17 cellular contexts compared by ENCODE assay signal in the genomic region with DNA sequence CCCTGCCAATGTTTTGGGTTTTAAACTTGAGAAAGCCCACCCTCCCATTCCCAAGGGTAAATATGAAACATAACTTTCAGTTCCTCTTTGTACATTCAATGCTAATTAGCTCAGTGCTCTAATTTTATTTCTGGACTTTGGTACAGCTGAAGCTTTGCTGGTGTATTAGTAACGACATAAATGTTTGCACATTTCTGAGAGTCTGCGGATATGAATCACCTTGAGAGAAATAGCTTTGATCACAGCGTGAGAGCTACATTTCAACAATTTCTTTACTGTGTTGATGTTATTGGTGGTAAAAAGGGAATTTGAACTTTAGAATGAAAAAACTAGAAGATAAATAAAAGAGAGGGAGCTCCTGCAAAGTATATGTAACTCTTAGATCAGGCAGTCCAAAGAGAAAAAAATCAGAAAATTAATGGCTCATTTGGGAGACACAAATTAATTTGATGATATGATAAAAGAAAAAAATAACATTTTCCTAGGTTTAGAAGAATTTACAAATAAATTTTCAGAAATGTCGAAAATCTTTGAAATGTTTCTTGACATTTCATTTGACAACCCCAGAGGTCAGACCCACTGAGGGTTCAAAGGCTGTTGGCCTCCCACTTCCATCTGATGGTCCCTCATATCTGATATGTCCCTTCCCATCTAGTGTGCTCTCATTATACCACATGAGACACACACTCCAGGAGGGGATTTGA. TPM values are rescaled to one million over a fixed set of nuclear protein-coding genes. Genes with fewer than 3 reads are reported as not detected.
DNase-seq lines count a peak whose midpoint lies in the region; ATAC-seq, FAIRE-seq and TF ChIP-seq lines count a peak whose summit lies in the region.
"Had no signal": no experiment of that assay in that cellular context is flagged by ENCODE, and none has a peak within 500 bp of the region (broad histone marks: within the 10 kb centered on the region; RNA-seq: fewer than 3 reads in every experiment).

No MANE protein-coding gene starts in this region.

- peak; percentile 59 for DNase-seq in AG04450 (ENCODE audit: low read depth, low spot score)
- DNase-seq in HPDE6-E6E7 (ENCODE audit: extremely low spot score), result peak; percentile 21
- no peak for DNase-seq in WTC11 (ENCODE audit: low spot score)
- DNase-seq in iris pigment epithelial cell (ENCODE audit: low read depth), result peak; percentile 74
- DNase-seq in effector CD8-positive, alpha-beta T cell (lab: John Stamatoyannopoulos, UW), result no peak
- DNase-seq in D721Med (ENCODE audit: insufficient read length, low spot score), result no peak
- no peak for DNase-seq in NCI-H2196 treated with DMSO at 0.1 percent for 48 hours (lab: John Stamatoyannopoulos, UW; ENCODE audit: unreplicated experiment)
- no peak for DNase-seq in middle frontal gyrus (ENCODE audit: extremely low spot score, low spot score)
- DNase-seq: activated CD4-positive, alpha-beta T cell treated with anti-CD3 and anti-CD28 coated beads, Interleukin-2, amount 50 U/mL, for 48 hours; activated effector memory CD4-positive, alpha-beta T cell treated with anti-CD3 and anti-CD28 coated beads, Interleukin-2, amount 50 U/mL, for 16 hours; C1 segment of cervical spinal cord; mesendoderm; PC-9; stimulated activated CD4-positive, alpha-beta T cell treated with anti-CD3 and anti-CD28 coated beads, Interleukin-2, amount 100 ng/mL, for 48 hours; stimulated activated naive CD4-positive, alpha-beta T cell treated with Interleukin-2 at 50 U/mL for 16 hours; T-helper 2 cell had no signal

- no peaks in the 10 kb centered on the region for H3K27me3 Mint-ChIP-seq in WTC11 (ENCODE audit: low read depth)

- H3K4me3 Mint-ChIP-seq in WTC11, result no peak overlapping the region

- TF ChIP-seq CTCF in AG04450 (IDR thresholded peaks at IDR 0.05; ENCODE audit: low read depth, low read length) (no peak), WTC11 (IDR thresholded peaks at IDR 0.05) (no peak), D721Med (IDR thresholded peaks at IDR 0.05; ENCODE audit: insufficient read depth, missing control alignments) (no peak)

- no peak for ATAC-seq in WTC11

- H3K36me3 Mint-ChIP-seq in WTC11, result no peaks in the 10 kb centered on the region

- POLR2A ChIA-PET in AG04450 (lab: Yijun Ruan, JAX) (interaction anchor here (0.7 to 0.8 kb wide), 2 partner anchors 39 to 182 kb away, joined by 3 to 6 read pairs; a partner anchor contains a TSS), WTC11 (lab: Charles Lee) (no interaction called here)

- H3K4me1 Mint-ChIP-seq in WTC11, result no peaks in the 10 kb centered on the region

- H3K27ac Mint-ChIP-seq in WTC11, result no peak overlapping the region

- FAIRE-seq in D721Med (lab: Jason Lieb, UNC), result no peak

- no peaks in the 10 kb centered on the region for H3K9me3 ChIP-seq in AG04450 (ENCODE audit: control insufficient read depth, insufficient read depth, low read length)
- H3K9me3 ChIP-seq: prostate gland had no signal

- no peak overlapping the region for H3K27ac ChIP-seq in AG04450 (ENCODE audit: low read depth, low read length)
- H3K27ac ChIP-seq: PC-9, prostate gland had no signal

- no peak overlapping the region for H3K4me3 ChIP-seq in AG04450 (ENCODE audit: low read depth, low read length)
- H3K4me3 ChIP-seq: PC-9, prostate gland had no signal

- no peaks in the 10 kb centered on the region for H3K27me3 ChIP-seq in AG04450 (ENCODE audit: control insufficient read depth, insufficient read depth, low read length)

- CTCF ChIA-PET in AG04450 (lab: Charles Lee) (interaction anchor here (0.5 kb wide), 1 partner anchor 132 kb away, joined by 3 read pairs; no protein-coding TSS in a partner anchor), WTC11 (lab: Charles Lee) (no interaction called here)

- H3K9me3 Mint-ChIP-seq in WTC11, result peaks cover 11% of the 10 kb centered on the region

TF ChIP-seq in WTC11, 78 proteins besides CTCF, POLR2A, EP300 and RAD21:
- TF ChIP-seq, protein P1, sequence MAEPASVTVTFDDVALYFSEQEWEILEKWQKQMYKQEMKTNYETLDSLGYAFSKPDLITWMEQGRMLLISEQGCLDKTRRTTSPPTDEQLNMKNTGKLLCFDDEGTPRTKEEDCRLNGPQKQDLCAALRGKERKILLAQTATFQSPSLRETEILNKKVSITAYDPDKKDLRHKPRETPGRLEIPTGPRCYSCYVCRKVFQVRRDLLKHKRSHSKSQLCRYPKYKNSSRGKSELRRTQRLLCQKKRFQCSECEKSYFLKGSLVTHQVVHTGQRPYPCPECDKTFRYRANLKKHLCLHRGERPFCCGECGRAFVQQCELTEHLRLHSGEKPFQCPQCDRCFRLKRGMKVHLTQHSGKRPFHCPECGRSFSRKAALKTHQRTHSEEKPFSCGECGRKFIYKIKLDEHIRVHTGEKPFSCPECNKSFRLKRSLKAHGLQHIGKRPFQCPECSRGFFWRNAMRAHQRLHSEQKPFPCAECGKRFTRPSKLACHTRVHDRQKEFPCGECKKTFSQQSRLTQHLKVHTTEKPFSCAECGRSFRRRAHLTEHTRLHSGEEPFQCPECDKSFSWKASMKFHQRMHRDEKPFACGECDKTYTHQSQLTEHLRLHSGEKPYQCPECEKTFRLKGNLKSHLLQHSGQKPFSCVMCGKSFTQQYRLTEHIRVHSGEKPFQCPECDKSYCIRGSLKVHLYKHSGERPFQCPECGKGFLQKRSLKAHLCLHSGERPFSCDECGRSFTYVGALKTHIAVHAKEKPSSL (CRISPR knock-in tag; conservative IDR thresholded peaks at IDR 0.05), result no peak
- peak; percentile 55 for TF ChIP-seq GABPB1 (CRISPR knock-in tag; IDR thresholded peaks at IDR 0.05)
TF ChIP-seq in WTC11: peak in this region for 1.

RNA-seq across cellular contexts. Expression of a gene that starts 38.5 kb away (rescaled TPM):
- 56.0 and 74.4 TPM in 2 replicates for polyA plus RNA-seq in AG04450 (2011; rRNA removed)
- polyA minus RNA-seq in AG04450 (2011; rRNA and poly(A)+ RNA removed), result 41.6 and 44.6 TPM in 2 replicates
- total RNA-seq in WTC11 (2021), result 7.2 to 10.9 TPM (median 10.6 TPM) in 3 replicates

Comparison
In these comparisons a context has a peak if more than half of its experiments do, and no peak if none do; other contexts are left out.
1. DNase-seq: peak in AG04450 (single experiment), HPDE6-E6E7 (single experiment) and iris pigment epithelial cell (single experiment); none in WTC11 (single experiment), effector CD8-positive, alpha-beta T cell (single experiment), D721Med (single experiment), NCI-H2196 treated with DMSO at 0.1 percent for 48 hours (single experiment) and middle frontal gyrus (single experiment).